In genomic region chr4:8895295-8895694, GRCh38 we compare ENCODE assay signal across 9 cellular contexts. TPM values are rescaled to one million over a fixed set of nuclear protein-coding genes. Genes with fewer than 3 reads are reported as not detected.
"Had no signal": no experiment of that assay in that cellular context is flagged by ENCODE, and none has a peak within 500 bp of the region (broad histone marks: within the 10 kb centered on the region; RNA-seq: fewer than 3 reads in every experiment).

No MANE protein-coding gene starts in this region.

- DNase-seq: H7, HFFc6, KG1 had no signal

- ATAC-seq: GM23338, HCT116 had no signal

- H3K4me1 ChIP-seq: HAP-1 had no signal

- H3K36me3 ChIP-seq: HAP-1 had no signal

- H3K4me3 ChIP-seq: HAP-1 had no signal

- H2AFZ ChIP-seq: GM23338 had no signal

- FAIRE-seq: HTR-8/SVneo had no signal

- H3K9me3 ChIP-seq: HAP-1 had no signal

RNA-seq across cellular contexts. Expression of gene HMX1, which starts 23.7 kb away (rescaled TPM):
- total RNA-seq: HFFc6, HT-29 had no signal
- polyA plus RNA-seq: GM23338, IgD-negative memory B cell had no signal
